24 cellular contexts compared by ENCODE assay signal in the genomic region with DNA sequence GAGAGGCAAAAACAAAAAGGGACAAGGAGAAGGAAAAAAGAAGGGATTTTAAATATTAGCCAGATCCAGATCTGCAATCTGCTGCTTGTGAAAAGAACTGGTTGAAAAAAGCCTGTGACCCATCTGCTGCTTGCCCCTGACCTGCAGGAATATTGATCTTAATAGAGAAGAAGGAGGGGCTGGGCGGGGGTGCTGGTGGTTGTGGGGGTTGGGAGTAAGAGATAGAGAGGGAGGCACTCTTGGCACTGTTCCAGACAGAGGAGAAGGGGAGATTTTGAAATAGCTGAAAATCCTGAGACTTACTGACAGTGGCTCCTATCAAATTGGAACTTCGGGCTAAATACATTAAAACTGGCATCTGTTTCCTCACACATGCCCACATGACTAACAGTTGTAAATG. TPM values are rescaled to one million over a fixed set of nuclear protein-coding genes. Genes with fewer than 3 reads are reported as not detected.
DNase-seq lines count a peak whose midpoint lies in the region; ATAC-seq, FAIRE-seq and TF ChIP-seq lines count a peak whose summit lies in the region.
"Had no signal": no experiment of that assay in that cellular context is flagged by ENCODE, and none has a peak within 500 bp of the region (broad histone marks: within the 10 kb centered on the region; RNA-seq: fewer than 3 reads in every experiment).

No MANE protein-coding gene starts in this region.

- no peaks in the 10 kb centered on the region for H3K36me3 Mint-ChIP-seq in WTC11
- H3K36me3 Mint-ChIP-seq in nephron progenitor cell (ENCODE audit: low read depth) = no peaks in the 10 kb centered on the region

- POLR2A ChIA-PET in WTC11 (lab: Charles Lee) = no interaction called here

- DNase-seq in NCI-H146 (lab: John Stamatoyannopoulos, UW) (peak; percentile 63), NCI-H2227 (lab: John Stamatoyannopoulos, UW; ENCODE audit: unreplicated experiment) (peak; percentile 72), WTC11 (ENCODE audit: low spot score) (no peak), nephron progenitor cell (no peak), RCC 7860 (ENCODE audit: low spot score) (no peak), SW480 (ENCODE audit: low spot score) (no peak), GM19240 (ENCODE audit: insufficient read length, low spot score) (no peak), activated T-cell treated with anti-CD3 and anti-CD28 coated beads for 4 hours (no peak)
- DNase-seq: activated CD4-positive, alpha-beta T cell treated with anti-CD3 and anti-CD28 coated beads, Interleukin-2, amount 10 ng/mL, durations not matched to agents 24 days and 14 days; activated naive CD8-positive, alpha-beta T cell treated with anti-CD3 and anti-CD28 coated beads, Interleukin-2, amount 50 U/mL, for 24 hours; activated T-cell treated with anti-CD3 and anti-CD28 coated beads, Interleukin-2, amount 50 U/mL, for 24 hours; cerebellar nuclear complex; kidney; NCI-H2107; NCI-H526 treated with DMSO at 0.1 percent for 48 hours; stimulated activated naive CD8-positive, alpha-beta T cell treated with anti-CD3 and anti-CD28 coated beads, Interleukin-15, amount 100 ng/mL, for 72 hours; thyroid gland had no signal

- H3K27ac Mint-ChIP-seq in WTC11 = no peak overlapping the region
- no peak overlapping the region for H3K27ac Mint-ChIP-seq in nephron progenitor cell
- H3K27ac Mint-ChIP-seq: activated CD4-positive, alpha-beta T cell treated with anti-CD3 and anti-CD28 coated beads, Interleukin-2, amount 10 ng/mL, durations not matched to agents 24 days and 14 days; activated naive CD8-positive, alpha-beta T cell treated with anti-CD3 and anti-CD28 coated beads, Interleukin-2, amount 50 U/mL, for 24 hours; activated T-cell treated with anti-CD3 and anti-CD28 coated beads, Interleukin-2, amount 50 U/mL, for 24 hours; stimulated activated naive CD8-positive, alpha-beta T cell treated with anti-CD3 and anti-CD28 coated beads, Interleukin-15, amount 100 ng/mL, for 72 hours; T-helper 2 cell treated with Interferon-gamma antibody and Interleukin-4, amounts not matched to agents 5 μg/mL and 100 μg/mL, for 36 hours had no signal

- TF ChIP-seq CTCF in WTC11 (IDR thresholded peaks at IDR 0.05) (no peak), nephron progenitor cell (IDR thresholded peaks at IDR 0.05) (no peak)

- H3K9me3 Mint-ChIP-seq in WTC11 = no peaks in the 10 kb centered on the region
- H3K9me3 Mint-ChIP-seq in nephron progenitor cell = no peaks in the 10 kb centered on the region
- H3K9me3 Mint-ChIP-seq: activated CD4-positive, alpha-beta T cell treated with anti-CD3 and anti-CD28 coated beads, Interleukin-2, amount 10 ng/mL, durations not matched to agents 24 days and 14 days; activated naive CD8-positive, alpha-beta T cell treated with anti-CD3 and anti-CD28 coated beads, Interleukin-2, amount 50 U/mL, for 24 hours; activated T-cell treated with anti-CD3 and anti-CD28 coated beads, Interleukin-2, amount 50 U/mL, for 24 hours; stimulated activated naive CD8-positive, alpha-beta T cell treated with anti-CD3 and anti-CD28 coated beads, Interleukin-15, amount 100 ng/mL, for 72 hours; T-helper 2 cell treated with Interferon-gamma antibody and Interleukin-4, amounts not matched to agents 5 μg/mL and 100 μg/mL, for 36 hours had no signal

- H3K4me1 Mint-ChIP-seq in WTC11 = peaks cover 34% of the 10 kb centered on the region
- H3K4me1 Mint-ChIP-seq in nephron progenitor cell = peaks cover 24% of the 10 kb centered on the region
- H3K4me1 Mint-ChIP-seq: activated CD4-positive, alpha-beta T cell treated with anti-CD3 and anti-CD28 coated beads, Interleukin-2, amount 10 ng/mL, durations not matched to agents 24 days and 14 days; activated naive CD8-positive, alpha-beta T cell treated with anti-CD3 and anti-CD28 coated beads, Interleukin-2, amount 50 U/mL, for 24 hours; stimulated activated naive CD8-positive, alpha-beta T cell treated with anti-CD3 and anti-CD28 coated beads, Interleukin-15, amount 100 ng/mL, for 72 hours had no signal

- CTCF ChIA-PET in WTC11 (lab: Charles Lee) = no interaction called here

- FAIRE-seq in RCC 7860 (lab: Jason Lieb, UNC) = no peak
- FAIRE-seq: GM12878, kidney had no signal

- H3K4me3 Mint-ChIP-seq in WTC11 (peak overlapping the region; percentile 64; the same call in 1 of the 2 replicates), nephron progenitor cell (peak overlapping the region; percentile 87)
- H3K4me3 Mint-ChIP-seq: activated CD4-positive, alpha-beta T cell treated with anti-CD3 and anti-CD28 coated beads, Interleukin-2, amount 10 ng/mL, durations not matched to agents 24 days and 14 days; activated naive CD8-positive, alpha-beta T cell treated with anti-CD3 and anti-CD28 coated beads, Interleukin-2, amount 50 U/mL, for 24 hours; activated T-cell treated with anti-CD3 and anti-CD28 coated beads, Interleukin-2, amount 50 U/mL, for 24 hours; stimulated activated naive CD8-positive, alpha-beta T cell treated with anti-CD3 and anti-CD28 coated beads, Interleukin-15, amount 100 ng/mL, for 72 hours; T-helper 2 cell treated with Interferon-gamma antibody and Interleukin-4, amounts not matched to agents 5 μg/mL and 100 μg/mL, for 36 hours had no signal

- H3K27me3 Mint-ChIP-seq in WTC11 (ENCODE audit: low read depth) = peaks cover 22% of the 10 kb centered on the region
- H3K27me3 Mint-ChIP-seq in nephron progenitor cell (ENCODE audit: low read depth, poor library complexity) = peaks cover 7% of the 10 kb centered on the region
- H3K27me3 Mint-ChIP-seq: activated naive CD8-positive, alpha-beta T cell treated with anti-CD3 and anti-CD28 coated beads, Interleukin-2, amount 50 U/mL, for 24 hours had no signal

- ATAC-seq in WTC11 = no peak
- ATAC-seq: activated naive CD8-positive, alpha-beta T cell treated with anti-CD3 and anti-CD28 coated beads, Interleukin-2, amount 50 U/mL, for 24 hours; GM12878; stimulated activated naive CD8-positive, alpha-beta T cell treated with anti-CD3 and anti-CD28 coated beads, Interleukin-15, amount 100 ng/mL, for 72 hours had no signal

TF ChIP-seq in WTC11, 78 proteins besides CTCF, POLR2A, EP300 and RAD21 (continues in another document):
- TF ChIP-seq, protein P1, sequence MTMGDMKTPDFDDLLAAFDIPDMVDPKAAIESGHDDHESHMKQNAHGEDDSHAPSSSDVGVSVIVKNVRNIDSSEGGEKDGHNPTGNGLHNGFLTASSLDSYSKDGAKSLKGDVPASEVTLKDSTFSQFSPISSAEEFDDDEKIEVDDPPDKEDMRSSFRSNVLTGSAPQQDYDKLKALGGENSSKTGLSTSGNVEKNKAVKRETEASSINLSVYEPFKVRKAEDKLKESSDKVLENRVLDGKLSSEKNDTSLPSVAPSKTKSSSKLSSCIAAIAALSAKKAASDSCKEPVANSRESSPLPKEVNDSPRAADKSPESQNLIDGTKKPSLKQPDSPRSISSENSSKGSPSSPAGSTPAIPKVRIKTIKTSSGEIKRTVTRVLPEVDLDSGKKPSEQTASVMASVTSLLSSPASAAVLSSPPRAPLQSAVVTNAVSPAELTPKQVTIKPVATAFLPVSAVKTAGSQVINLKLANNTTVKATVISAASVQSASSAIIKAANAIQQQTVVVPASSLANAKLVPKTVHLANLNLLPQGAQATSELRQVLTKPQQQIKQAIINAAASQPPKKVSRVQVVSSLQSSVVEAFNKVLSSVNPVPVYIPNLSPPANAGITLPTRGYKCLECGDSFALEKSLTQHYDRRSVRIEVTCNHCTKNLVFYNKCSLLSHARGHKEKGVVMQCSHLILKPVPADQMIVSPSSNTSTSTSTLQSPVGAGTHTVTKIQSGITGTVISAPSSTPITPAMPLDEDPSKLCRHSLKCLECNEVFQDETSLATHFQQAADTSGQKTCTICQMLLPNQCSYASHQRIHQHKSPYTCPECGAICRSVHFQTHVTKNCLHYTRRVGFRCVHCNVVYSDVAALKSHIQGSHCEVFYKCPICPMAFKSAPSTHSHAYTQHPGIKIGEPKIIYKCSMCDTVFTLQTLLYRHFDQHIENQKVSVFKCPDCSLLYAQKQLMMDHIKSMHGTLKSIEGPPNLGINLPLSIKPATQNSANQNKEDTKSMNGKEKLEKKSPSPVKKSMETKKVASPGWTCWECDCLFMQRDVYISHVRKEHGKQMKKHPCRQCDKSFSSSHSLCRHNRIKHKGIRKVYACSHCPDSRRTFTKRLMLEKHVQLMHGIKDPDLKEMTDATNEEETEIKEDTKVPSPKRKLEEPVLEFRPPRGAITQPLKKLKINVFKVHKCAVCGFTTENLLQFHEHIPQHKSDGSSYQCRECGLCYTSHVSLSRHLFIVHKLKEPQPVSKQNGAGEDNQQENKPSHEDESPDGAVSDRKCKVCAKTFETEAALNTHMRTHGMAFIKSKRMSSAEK (CRISPR knock-in tag; IDR thresholded peaks at IDR 0.05; ENCODE audit: borderline replicate concordance) = no peak
- TF ChIP-seq ZNF423 (CRISPR knock-in tag; IDR thresholded peaks at IDR 0.05) = no peak
- TF ChIP-seq MXD4 (CRISPR knock-in tag; IDR thresholded peaks at IDR 0.05; ENCODE audit: borderline replicate concordance) = no peak
- TF ChIP-seq ZBTB21 (CRISPR knock-in tag; IDR thresholded peaks at IDR 0.05; ENCODE audit: borderline replicate concordance) = no peak
- no peak for TF ChIP-seq TEAD4 (CRISPR knock-in tag; IDR thresholded peaks at IDR 0.05)
- no peak for TF ChIP-seq CREM (CRISPR knock-in tag; IDR thresholded peaks at IDR 0.05)
- no peak for TF ChIP-seq ZNF121 (CRISPR knock-in tag; IDR thresholded peaks at IDR 0.05)
- no peak for TF ChIP-seq ZNF416 (CRISPR knock-in tag; IDR thresholded peaks at IDR 0.05)
- TF ChIP-seq SOX15 (CRISPR knock-in tag; IDR thresholded peaks at IDR 0.05) = no peak
- TF ChIP-seq, protein P2, sequence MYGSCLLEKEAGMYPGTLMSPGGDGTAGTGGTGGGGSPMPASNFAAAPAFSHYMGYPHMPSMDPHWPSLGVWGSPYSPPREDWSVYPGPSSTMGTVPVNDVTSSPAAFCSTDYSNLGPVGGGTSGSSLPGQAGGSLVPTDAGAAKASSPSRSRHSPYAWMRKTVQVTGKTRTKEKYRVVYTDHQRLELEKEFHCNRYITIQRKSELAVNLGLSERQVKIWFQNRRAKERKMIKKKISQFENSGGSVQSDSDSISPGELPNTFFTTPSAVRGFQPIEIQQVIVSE (CRISPR knock-in tag; IDR thresholded peaks at IDR 0.05; ENCODE audit: borderline replicate concordance) = no peak
- no peak for TF ChIP-seq ZNF138 (CRISPR knock-in tag; conservative IDR thresholded peaks at IDR 0.05)

RNA-seq across cellular contexts. Expression of gene DCX, which starts 1.5 kb away (rescaled TPM):
- total RNA-seq in WTC11 (2021) = 2.1 to 2.4 TPM (median 2.2 TPM) in 3 replicates
- total RNA-seq: activated CD4-positive, alpha-beta T cell treated with anti-CD3 and anti-CD28 coated beads, Interleukin-2, amount 10 ng/mL, durations not matched to agents 24 days and 14 days; activated CD8-positive, alpha-beta memory T cell treated with anti-CD3 and anti-CD28 coated beads for 36 hours; glomerular endothelial cell; GM12878; LHCN-M2; liver; osteocyte; thyroid gland had no signal

Comparison
In these comparisons a context has a peak if more than half of its experiments do, and no peak if none do; other contexts are left out.
1. DNase-seq: peak in NCI-H146 (single experiment) and NCI-H2227 (single experiment); none in WTC11 (single experiment), nephron progenitor cell (single experiment), RCC 7860 (single experiment), SW480 (single experiment), GM19240 (single experiment) and activated T-cell treated with anti-CD3 and anti-CD28 coated beads for 4 hours (single experiment).